In the genomic region with DNA sequence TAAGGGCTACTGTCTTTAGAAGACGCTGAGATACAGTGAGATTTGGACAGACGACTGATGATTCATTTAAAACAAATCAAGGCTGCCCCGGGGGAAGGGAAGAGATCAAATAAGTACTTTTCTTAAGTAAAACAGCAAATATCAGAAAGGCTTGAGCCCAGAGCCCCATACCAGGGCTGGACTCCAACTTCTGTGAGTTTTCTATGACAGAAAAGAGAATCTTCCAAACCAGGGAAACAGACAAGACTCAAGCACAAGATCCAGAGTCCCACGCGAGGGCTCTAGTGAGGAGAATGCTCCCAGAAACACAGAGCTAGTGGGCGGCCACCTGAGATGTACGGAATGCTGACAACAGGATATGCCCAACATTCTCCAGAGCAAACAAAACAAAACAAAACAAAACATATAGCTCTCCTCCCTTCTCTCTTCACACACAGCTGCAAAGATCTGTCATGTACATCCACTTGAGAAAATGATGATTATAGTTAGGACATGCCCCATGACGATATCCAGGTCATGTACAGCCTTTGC, we compare ENCODE assay signal across 2 cellular contexts.
TF ChIP-seq lines count a peak whose summit lies in the region.

No MANE protein-coding gene starts in this region.

TF ChIP-seq in IMR-90, 13 proteins besides CTCF, POLR2A, EP300 and RAD21:
- TF ChIP-seq ELK1 (IDR thresholded peaks at IDR 0.05; ENCODE audit: borderline replicate concordance, low read depth, low read length) (no peak), RFX5 (IDR thresholded peaks at IDR 0.05; ENCODE audit: low read depth, low read length) (no peak), CHD1 (IDR thresholded peaks at IDR 0.05; ENCODE audit: low read depth, low read length) (no peak), FOS (IDR thresholded peaks at IDR 0.05; ENCODE audit: low read depth, low read length) (no peak), MXI1 (IDR thresholded peaks at IDR 0.05; ENCODE audit: borderline replicate concordance, low read depth, low read length) (no peak)

TF ChIP-seq in K562, 482 proteins besides CTCF, POLR2A, EP300 and RAD21:
- TF ChIP-seq NFRKB (IDR thresholded peaks at IDR 0.05; ENCODE audit: low read depth) (peak; percentile 20; the same call in 1 of the 2 replicates), C11orf30 (IDR thresholded peaks at IDR 0.05; ENCODE audit: low read depth) (peak; percentile 23; the same call in 1 of the 2 replicates), BCL6 (CRISPR knock-in tag; IDR thresholded peaks at IDR 0.05) (no peak), GABPB1 (CRISPR knock-in tag; IDR thresholded peaks at IDR 0.05) (0 out of 2 replicates have a peak, but pooled peaks have one; percentile 42), ZFPM2 (CRISPR knock-in tag; IDR thresholded peaks at IDR 0.05) (no peak)
- TF ChIP-seq, protein P1, sequence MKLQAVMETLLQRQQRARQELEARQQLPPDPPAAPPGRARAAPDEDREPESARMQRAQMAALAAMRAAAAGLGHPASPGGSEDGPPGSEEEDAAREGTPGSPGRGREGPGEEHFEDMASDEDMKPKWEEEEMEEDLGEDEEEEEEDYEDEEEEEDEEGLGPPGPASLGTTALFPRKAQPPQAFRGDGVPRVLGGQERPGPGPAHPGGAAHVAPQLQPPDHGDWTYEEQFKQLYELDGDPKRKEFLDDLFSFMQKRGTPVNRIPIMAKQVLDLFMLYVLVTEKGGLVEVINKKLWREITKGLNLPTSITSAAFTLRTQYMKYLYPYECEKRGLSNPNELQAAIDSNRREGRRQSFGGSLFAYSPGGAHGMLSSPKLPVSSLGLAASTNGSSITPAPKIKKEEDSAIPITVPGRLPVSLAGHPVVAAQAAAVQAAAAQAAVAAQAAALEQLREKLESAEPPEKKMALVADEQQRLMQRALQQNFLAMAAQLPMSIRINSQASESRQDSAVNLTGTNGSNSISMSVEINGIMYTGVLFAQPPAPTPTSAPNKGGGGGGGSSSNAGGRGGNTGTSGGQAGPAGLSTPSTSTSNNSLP (IDR thresholded peaks at IDR 0.05; ENCODE audit: borderline replicate concordance, low read depth, low read length): 0 out of 2 replicates have a peak, but pooled peaks have one; percentile 6
- TF ChIP-seq, protein P2, sequence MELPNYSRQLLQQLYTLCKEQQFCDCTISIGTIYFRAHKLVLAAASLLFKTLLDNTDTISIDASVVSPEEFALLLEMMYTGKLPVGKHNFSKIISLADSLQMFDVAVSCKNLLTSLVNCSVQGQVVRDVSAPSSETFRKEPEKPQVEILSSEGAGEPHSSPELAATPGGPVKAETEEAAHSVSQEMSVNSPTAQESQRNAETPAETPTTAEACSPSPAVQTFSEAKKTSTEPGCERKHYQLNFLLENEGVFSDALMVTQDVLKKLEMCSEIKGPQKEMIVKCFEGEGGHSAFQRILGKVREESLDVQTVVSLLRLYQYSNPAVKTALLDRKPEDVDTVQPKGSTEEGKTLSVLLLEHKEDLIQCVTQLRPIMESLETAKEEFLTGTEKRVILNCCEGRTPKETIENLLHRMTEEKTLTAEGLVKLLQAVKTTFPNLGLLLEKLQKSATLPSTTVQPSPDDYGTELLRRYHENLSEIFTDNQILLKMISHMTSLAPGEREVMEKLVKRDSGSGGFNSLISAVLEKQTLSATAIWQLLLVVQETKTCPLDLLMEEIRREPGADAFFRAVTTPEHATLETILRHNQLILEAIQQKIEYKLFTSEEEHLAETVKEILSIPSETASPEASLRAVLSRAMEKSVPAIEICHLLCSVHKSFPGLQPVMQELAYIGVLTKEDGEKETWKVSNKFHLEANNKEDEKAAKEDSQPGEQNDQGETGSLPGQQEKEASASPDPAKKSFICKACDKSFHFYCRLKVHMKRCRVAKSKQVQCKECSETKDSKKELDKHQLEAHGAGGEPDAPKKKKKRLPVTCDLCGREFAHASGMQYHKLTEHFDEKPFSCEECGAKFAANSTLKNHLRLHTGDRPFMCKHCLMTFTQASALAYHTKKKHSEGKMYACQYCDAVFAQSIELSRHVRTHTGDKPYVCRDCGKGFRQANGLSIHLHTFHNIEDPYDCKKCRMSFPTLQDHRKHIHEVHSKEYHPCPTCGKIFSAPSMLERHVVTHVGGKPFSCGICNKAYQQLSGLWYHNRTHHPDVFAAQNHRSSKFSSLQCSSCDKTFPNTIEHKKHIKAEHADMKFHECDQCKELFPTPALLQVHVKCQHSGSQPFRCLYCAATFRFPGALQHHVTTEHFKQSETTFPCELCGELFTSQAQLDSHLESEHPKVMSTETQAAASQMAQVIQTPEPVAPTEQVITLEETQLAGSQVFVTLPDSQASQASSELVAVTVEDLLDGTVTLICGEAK (IDR thresholded peaks at IDR 0.05): 0 out of 2 replicates have a peak, but pooled peaks have one; percentile 23
- TF ChIP-seq, protein P2 (CRISPR knock-in tag; IDR thresholded peaks at IDR 0.05): no peak
